Comparison of ENCODE assay signal across 17 cellular contexts in genomic region chr10:88382699-88383098, GRCh38.
DNase-seq lines count a peak whose midpoint lies in the region; ATAC-seq, FAIRE-seq and TF ChIP-seq lines count a peak whose summit lies in the region.
"Had no signal": no experiment of that assay in that cellular context is flagged by ENCODE, and none has a peak within 500 bp of the region (broad histone marks: within the 10 kb centered on the region; RNA-seq: fewer than 3 reads in every experiment).

No MANE protein-coding gene starts in this region.

- no peak overlapping the region for H3K4me2 ChIP-seq in DND-41 (ENCODE audit: insufficient read depth, low read length)
- H3K4me2 ChIP-seq in SU-DHL-6 (ENCODE audit: low read depth, low read length, poor library complexity, severe bottlenecking): no peak overlapping the region
- H3K4me2 ChIP-seq in GM23248 (ENCODE audit: unreplicated experiment): no peak overlapping the region
- H3K4me2 ChIP-seq: A549 had no signal

- peaks cover 61% of the 10 kb centered on the region for H3K4me1 ChIP-seq in DND-41 (ENCODE audit: insufficient read depth, low read length)
- peaks cover 47 to 54% of the 10 kb centered on the region in 2 experiments for H3K4me1 ChIP-seq in neutrophil (ENCODE audit: control insufficient read depth in 1 of 2, insufficient read depth in 1 of 2, low read depth in 1 of 2, low read length in 1 of 2)
- peaks cover 19% of the 10 kb centered on the region for H3K4me1 ChIP-seq in GM23248 (ENCODE audit: insufficient read depth)

- H3F3A ChIP-seq in SU-DHL-6 (ENCODE audit: insufficient read depth): peaks cover 35% of the 10 kb centered on the region
- no peaks in the 10 kb centered on the region for H3F3A ChIP-seq in GM23248 (ENCODE audit: insufficient read depth)

- H3K9me2 ChIP-seq in SU-DHL-6 (replicated peaks; ENCODE audit: insufficient read depth, low read length) (no peaks in the 10 kb centered on the region), GM23248 (ENCODE audit: insufficient read depth) (no peaks in the 10 kb centered on the region)

- no peak overlapping the region for H3K9ac ChIP-seq in DND-41 (ENCODE audit: low read depth, low read length)
- H3K9ac ChIP-seq in SU-DHL-6 (ENCODE audit: low read length): no peak overlapping the region
- H3K9ac ChIP-seq in GM23248: no peak overlapping the region

- H3K27me3 ChIP-seq in DND-41 (ENCODE audit: insufficient read depth, low read length, poor library complexity) (no peaks in the 10 kb centered on the region), SU-DHL-6 (ENCODE audit: low read length) (no peaks in the 10 kb centered on the region), neutrophil (no peaks in the 10 kb centered on the region), GM23248 (replicated peaks; ENCODE audit: insufficient read depth) (no peaks in the 10 kb centered on the region)
- H3K27me3 ChIP-seq: BE2C had no signal

- peaks cover 20% of the 10 kb centered on the region for H3K9me3 ChIP-seq in DND-41 (ENCODE audit: insufficient read depth, low read length, severe bottlenecking)
- H3K9me3 ChIP-seq in SU-DHL-6 (ENCODE audit: insufficient read depth, low read length): peaks cover 9% of the 10 kb centered on the region; the same call in 1 of the 2 replicates
- no peaks in the 10 kb centered on the region for H3K9me3 ChIP-seq in neutrophil
- H3K9me3 ChIP-seq in GM23248 (ENCODE audit: low read depth): no peaks in the 10 kb centered on the region
- H3K9me3 ChIP-seq: A549, BE2C had no signal

- no peaks in the 10 kb centered on the region for H3K79me2 ChIP-seq in DND-41 (ENCODE audit: insufficient read depth, low read length)
- H3K79me2 ChIP-seq in SU-DHL-6 (ENCODE audit: insufficient read depth, low read length): no peaks in the 10 kb centered on the region
- no peaks in the 10 kb centered on the region for H3K79me2 ChIP-seq in GM23248 (ENCODE audit: insufficient read depth)

- 87 to 89% methylated on average over 2 of the region's 2 CpGs for WGBS in GM23248 (ENCODE audit: low coverage in 1 of 2, low lambda C conversion rate in 2 of 2, missing lambda C conversion rate in 2 of 2), 2 experiments

- FAIRE-seq in GM19239 (lab: Jason Lieb, UNC): peak; percentile 14
- FAIRE-seq: A549 had no signal

- DNase-seq in DND-41 (no peak), GM19239 (ENCODE audit: insufficient read length, low spot score) (no peak), GM23248 (no peak)
- DNase-seq: BE2C; CD8-positive, alpha-beta T cell; COR-L47; GF-D8; GOT3; H9; HFFc6; IMR-90; KBM-7 had no signal

- no peak overlapping the region for H3K4me3 ChIP-seq in DND-41 (ENCODE audit: low read depth in 1 of 2, low read length in 2 of 2)
- no peak overlapping the region for H3K4me3 ChIP-seq in SU-DHL-6 (ENCODE audit: insufficient read depth, low read length, poor library complexity, severe bottlenecking)
- H3K4me3 ChIP-seq in neutrophil (ENCODE audit: low read depth in 1 of 2, low read length in 1 of 2): no peak overlapping the region
- no peak overlapping the region for H3K4me3 ChIP-seq in GM23248
- H3K4me3 ChIP-seq: A549 had no signal

- H3K27ac ChIP-seq in DND-41 (ENCODE audit: low read length) (peak overlapping the region; percentile 99), SU-DHL-6 (ENCODE audit: low read depth, low read length) (peak overlapping the region; percentile 9; the same call in 1 of the 2 replicates), neutrophil (peak overlapping the region; percentile 58), GM23248 (no peak overlapping the region)
- H3K27ac ChIP-seq: A549, C4-2B had no signal

- no peak overlapping the region for H2AFZ ChIP-seq in DND-41 (ENCODE audit: low read depth, low read length)
- H2AFZ ChIP-seq in SU-DHL-6 (ENCODE audit: low read depth, low read length, severe bottlenecking): no peak overlapping the region
- no peak overlapping the region for H2AFZ ChIP-seq in GM23248

- H4K20me1 ChIP-seq in DND-41 (ENCODE audit: insufficient read depth, low read length) (no peaks in the 10 kb centered on the region), SU-DHL-6 (ENCODE audit: low read depth, low read length) (no peaks in the 10 kb centered on the region), GM23248 (ENCODE audit: insufficient read depth) (no peaks in the 10 kb centered on the region)

- ATAC-seq in DND-41 (ENCODE audit: insufficient read depth, low read depth) (no peak), HG02763 (IDR thresholded peaks at IDR 0.05; ENCODE audit: unreplicated experiment) (no peak)
- ATAC-seq: A549; CD8-positive, alpha-beta T cell had no signal

- 0 out of 2 replicates have a peak, but pooled peaks cover 3% of the 10 kb centered on the region for H3K36me3 ChIP-seq in DND-41 (ENCODE audit: insufficient read depth, low read length)
- peaks cover 15% of the 10 kb centered on the region; the same call in 1 of the 2 replicates for H3K36me3 ChIP-seq in SU-DHL-6 (ENCODE audit: low read length)
- no peaks in the 10 kb centered on the region for H3K36me3 ChIP-seq in neutrophil
- no peaks in the 10 kb centered on the region for H3K36me3 ChIP-seq in GM23248 (ENCODE audit: low read depth)
- H3K36me3 ChIP-seq: BE2C had no signal

- in situ Hi-C loops in GM23248 (cut with MboI): no loop called here

- no peak for TF ChIP-seq CTCF in DND-41 (IDR thresholded peaks at IDR 0.05; ENCODE audit: borderline replicate concordance, extremely low read depth, low read length, poor library complexity, severe bottlenecking)
- no peak for TF ChIP-seq CTCF in SU-DHL-6 (IDR thresholded peaks at IDR 0.05; ENCODE audit: insufficient read depth, low read length, poor library complexity, severe bottlenecking)
- TF ChIP-seq CTCF in neutrophil (IDR thresholded peaks at IDR 0.05): no peak
